Comparison of ENCODE assay signal across 9 cellular contexts in the genomic region with DNA sequence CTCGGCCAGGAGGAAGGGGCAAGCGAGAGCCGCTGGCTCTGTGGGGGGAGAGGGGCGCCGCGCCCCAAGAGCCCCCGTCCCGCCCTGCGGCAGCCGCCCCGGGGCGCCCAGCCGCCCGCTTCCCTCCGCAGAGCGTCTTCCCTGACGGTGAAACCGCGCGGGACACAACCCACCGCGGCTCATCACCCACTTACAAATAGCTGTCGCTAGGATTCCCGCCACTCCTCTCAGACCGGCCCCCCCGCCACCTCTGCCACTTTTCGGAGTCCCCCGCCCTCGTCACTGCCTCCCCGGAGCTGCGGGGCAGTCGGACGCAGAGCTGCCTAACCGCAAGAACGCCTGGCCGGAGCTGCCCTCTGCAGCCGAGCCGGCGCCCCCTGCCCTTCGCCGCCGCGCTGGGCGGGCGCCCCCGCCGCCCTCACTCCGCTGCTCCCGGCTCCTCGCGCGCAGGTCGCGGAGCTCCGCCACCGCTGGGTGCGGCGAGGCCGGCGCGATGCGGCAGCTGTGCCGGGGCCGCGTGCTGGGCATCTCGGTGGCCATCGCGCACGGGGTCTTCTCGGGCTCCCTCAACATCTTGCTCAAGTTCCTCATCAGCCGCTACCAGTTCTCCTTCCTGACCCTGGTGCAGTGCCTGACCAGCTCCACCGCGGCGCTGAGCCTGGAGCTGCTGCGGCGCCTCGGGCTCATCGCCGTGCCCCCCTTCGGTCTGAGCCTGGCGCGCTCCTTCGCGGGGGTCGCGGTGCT. TPM values are rescaled to one million over a fixed set of nuclear protein-coding genes. Genes with fewer than 3 reads are reported as not detected.
DNase-seq lines count a peak whose midpoint lies in the region; ATAC-seq and TF ChIP-seq lines count a peak whose summit lies in the region.
"Had no signal": no experiment of that assay in that cellular context is flagged by ENCODE, and none has a peak within 500 bp of the region (broad histone marks: within the 10 kb centered on the region; RNA-seq: fewer than 3 reads in every experiment).

A gene with protein sequence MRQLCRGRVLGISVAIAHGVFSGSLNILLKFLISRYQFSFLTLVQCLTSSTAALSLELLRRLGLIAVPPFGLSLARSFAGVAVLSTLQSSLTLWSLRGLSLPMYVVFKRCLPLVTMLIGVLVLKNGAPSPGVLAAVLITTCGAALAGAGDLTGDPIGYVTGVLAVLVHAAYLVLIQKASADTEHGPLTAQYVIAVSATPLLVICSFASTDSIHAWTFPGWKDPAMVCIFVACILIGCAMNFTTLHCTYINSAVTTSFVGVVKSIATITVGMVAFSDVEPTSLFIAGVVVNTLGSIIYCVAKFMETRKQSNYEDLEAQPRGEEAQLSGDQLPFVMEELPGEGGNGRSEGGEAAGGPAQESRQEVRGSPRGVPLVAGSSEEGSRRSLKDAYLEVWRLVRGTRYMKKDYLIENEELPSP (plus strand): TSS at position 366 of the 744 bp plus-strand sequence. CDS start 128 bp downstream, at position 494.

- no peak within 1 kb of the TSS for H3K9ac ChIP-seq in GM23248

- DNase-seq in AG09309 (ENCODE audit: low read depth), result no peak
- peak; percentile 46 for DNase-seq in GM23248
- peak in 5 of 34 experiments; percentile 4 to 19 (median 14) for DNase-seq in T-cell
- peak in 2 of 3 experiments; percentile 9 to 10 for DNase-seq in effector memory CD8-positive, alpha-beta T cell
- DNase-seq in mesothelial cell of epicardium (ENCODE audit: low spot score in 2 of 2, unreplicated experiment in 2 of 2), result peak; percentile 18 to 42
- no peak for DNase-seq in uterus

- H3K27ac ChIP-seq in GM23248 (no peak within 1 kb of the TSS), uterus (no peak within 1 kb of the TSS)

- in situ Hi-C loops in GM23248 (cut with MboI), result no loop called here

- H3K27me3 ChIP-seq in GM23248 (replicated peaks; ENCODE audit: insufficient read depth) (peaks cover 56% of the 10 kb centered on the region), uterus (peaks cover 10 to 19% of the 10 kb centered on the region in 2 donors)

- H3K9me2 ChIP-seq in GM23248 (ENCODE audit: insufficient read depth), result no peaks in the 10 kb centered on the region

- intact Hi-C loops in uterus (cut with DNase I; ENCODE audit: low total_unique reads), result no loop called here

- no peaks in the 10 kb centered on the region for H3K4me1 ChIP-seq in GM23248 (ENCODE audit: insufficient read depth)
- peaks cover 0 to 14% of the 10 kb centered on the region in 2 donors for H3K4me1 ChIP-seq in uterus

- H3F3A ChIP-seq in GM23248 (ENCODE audit: insufficient read depth), result 0 out of 2 replicates have a peak, but pooled peaks cover 5% of the 10 kb centered on the region

- WGBS in GM23248 (ENCODE audit: low coverage in 1 of 2, low lambda C conversion rate in 2 of 2, missing lambda C conversion rate in 2 of 2), 2 experiments, result 3 to 5% methylated on average over 60 to 61 of the region's 86 CpGs

- peak within 1 kb of the TSS; percentile 36 for H3K4me3 ChIP-seq in AG09309 (ENCODE audit: control insufficient read depth, low read depth, low read length)
- H3K4me3 ChIP-seq in GM23248, result peak within 1 kb of the TSS; percentile 57
- peak within 1 kb of the TSS; percentile 21 to 32 for H3K4me3 ChIP-seq in uterus

- H3K4me2 ChIP-seq in GM23248 (ENCODE audit: unreplicated experiment), result peak within 1 kb of the TSS; percentile 67

- H3K36me3 Mint-ChIP-seq in T-cell, result no peaks in the 10 kb centered on the region
- no peaks in the 10 kb centered on the region for H3K36me3 Mint-ChIP-seq in effector memory CD8-positive, alpha-beta T cell (ENCODE audit: insufficient read depth)
- peaks cover 3% of the 10 kb centered on the region for H3K36me3 Mint-ChIP-seq in mesothelial cell of epicardium

- H3K27ac Mint-ChIP-seq in T-cell (no peak within 1 kb of the TSS), mesothelial cell of epicardium (peak within 1 kb of the TSS; percentile 34)
- H3K27ac Mint-ChIP-seq in effector memory CD8-positive, alpha-beta T cell, result peak within 1 kb of the TSS in 1 of 2 donors; percentile 69

- H3K79me2 ChIP-seq in GM23248 (ENCODE audit: insufficient read depth), result no peaks in the 10 kb centered on the region

- TF ChIP-seq CTCF in AG09309 (IDR thresholded peaks at IDR 0.05; ENCODE audit: control insufficient read depth, insufficient read depth, low read depth, low read length, missing control alignments) (no peak), mesothelial cell of epicardium (IDR thresholded peaks at IDR 0.05; ENCODE audit: unreplicated experiment) (no peak), uterus (IDR thresholded peaks at IDR 0.05) (no peak)

- H4K20me1 ChIP-seq in GM23248 (ENCODE audit: insufficient read depth), result no peaks in the 10 kb centered on the region

- H3K27me3 Mint-ChIP-seq in T-cell (peaks cover 53 to 56% of the 10 kb centered on the region in 2 donors), mesothelial cell of epicardium (ENCODE audit: low read depth) (peaks cover 74% of the 10 kb centered on the region)
- H3K27me3 Mint-ChIP-seq in effector memory CD8-positive, alpha-beta T cell, result peaks cover 56 to 76% of the 10 kb centered on the region in 2 donors

- CTCF ChIA-PET in T-cell (lab: Charles Lee), result interaction anchor here in 1 of 2 donors (0.5 kb wide), 1 partner anchor 62 kb away, joined by 3 read pairs; no protein-coding TSS in a partner anchor

- POLR2A ChIA-PET in T-cell (lab: Charles Lee), result no interaction called here

- H3K4me1 Mint-ChIP-seq in T-cell, result peaks cover 25 to 33% (median 32%) of the 10 kb centered on the region in 3 donors
- peaks cover 22 to 24% of the 10 kb centered on the region in 2 donors for H3K4me1 Mint-ChIP-seq in effector memory CD8-positive, alpha-beta T cell (ENCODE audit: low read depth in 2 of 2)
- peaks cover 12% of the 10 kb centered on the region for H3K4me1 Mint-ChIP-seq in mesothelial cell of epicardium

- peak within 1 kb of the TSS; percentile 74 to 81 (median 75) for H3K4me3 Mint-ChIP-seq in T-cell
- H3K4me3 Mint-ChIP-seq in effector memory CD8-positive, alpha-beta T cell, result peak within 1 kb of the TSS; percentile 81 to 86
- peak within 1 kb of the TSS; percentile 77 for H3K4me3 Mint-ChIP-seq in mesothelial cell of epicardium

- TF ChIP-seq POLR2A in uterus (IDR thresholded peaks at IDR 0.05), result no peak

- H2AFZ ChIP-seq in GM23248, result peak within 1 kb of the TSS; percentile 65

- ATAC-seq in T-cell (replicated peaks in 1 of 4) (peak; percentile 33 to 62 (median 39)), HG03439 (IDR thresholded peaks at IDR 0.05; ENCODE audit: unreplicated experiment) (no peak), HG02970 (IDR thresholded peaks at IDR 0.05; ENCODE audit: low FRiP score, unreplicated experiment) (no peak)
- peak; percentile 42 for ATAC-seq in effector memory CD8-positive, alpha-beta T cell (replicated peaks)
- ATAC-seq: HCT116 had no signal

- no peaks in the 10 kb centered on the region for H3K36me3 ChIP-seq in GM23248 (ENCODE audit: low read depth)
- no peaks in the 10 kb centered on the region for H3K36me3 ChIP-seq in uterus

- no peaks in the 10 kb centered on the region for H3K9me3 Mint-ChIP-seq in T-cell
- no peaks in the 10 kb centered on the region for H3K9me3 Mint-ChIP-seq in effector memory CD8-positive, alpha-beta T cell
- H3K9me3 Mint-ChIP-seq in mesothelial cell of epicardium, result no peaks in the 10 kb centered on the region

- H3K9me3 ChIP-seq in GM23248 (ENCODE audit: low read depth), result no peaks in the 10 kb centered on the region
- no peaks in the 10 kb centered on the region for H3K9me3 ChIP-seq in uterus

RNA-seq across cellular contexts. Expression of the gene that starts here (rescaled TPM):
- not detected in 2 replicates for total RNA-seq in GM23248 (2014; rRNA removed; shearing (Covaris generic))
- not detected in 2 replicates for polyA plus RNA-seq in GM23248 (2016; fragmentation: Nextera tagmentation; extraction: Ambion mirVana)
- total RNA-seq in T-cell (not detected), mesothelial cell of epicardium (0.09 to 0.13 TPM in 2 of 3 replicates, not detected in the other), uterus (not detected)

Comparison
In these comparisons a context has a peak if more than half of its experiments do, and no peak if none do; other contexts are left out.
1. Peak in DNase-seq, H3K4me3 ChIP-seq and H3K4me2 ChIP-seq in GM23248; RNA of the gene not detected or under 1 TPM.
2. Peak in ATAC-seq in T-cell; RNA of the gene not detected or under 1 TPM.
3. Peak in DNase-seq in mesothelial cell of epicardium; RNA of the gene not detected or under 1 TPM.
4. DNase-seq: peak in effector memory CD8-positive, alpha-beta T cell (2 of 3); none in AG09309 (single experiment) and uterus (0 of 2).
5. Peak in every context shown above with its lines, with median percentiles within 50 percentile points of each other: H3K4me3 ChIP-seq and H3K4me3 Mint-ChIP-seq.